8 cellular contexts compared by ENCODE assay signal in genomic region chr6:29705389-29706231, GRCh38. TPM values are rescaled to one million over a fixed set of nuclear protein-coding genes. Genes with fewer than 3 reads are reported as not detected.
A peak's percentile ranks its signal among the peaks of the same experiment; 100 is the strongest.
DNase-seq lines count a peak whose midpoint lies in the region; ATAC-seq and TF ChIP-seq lines count a peak whose summit lies in the region.

No MANE protein-coding gene starts in this region.

- intact Hi-C loops in dorsolateral prefrontal cortex (cut with DNase I): loop anchor here (2.0 to 5.0 kb wide), 3 partner anchors 47 to 129 kb away; no protein-coding TSS in a partner anchor

- no peak overlapping the region for H3K4me3 Mint-ChIP-seq in stimulated activated naive CD8-positive, alpha-beta T cell treated with anti-CD3 and anti-CD28 coated beads, Interleukin-15, Interleukin-2, amounts not matched to agents 100 ng/mL and 50 ng/mL, for 24 hours
- no peak overlapping the region for H3K4me3 Mint-ChIP-seq in stimulated activated naive CD8-positive, alpha-beta T cell treated with anti-CD3 and anti-CD28 coated beads, Interleukin-15, amount 100 ng/mL, for 72 hours
- no peak overlapping the region for H3K4me3 Mint-ChIP-seq in mesothelial cell of epicardium

- H3K9me3 Mint-ChIP-seq in stimulated activated naive CD8-positive, alpha-beta T cell treated with anti-CD3 and anti-CD28 coated beads, Interleukin-15, Interleukin-2, amounts not matched to agents 100 ng/mL and 50 ng/mL, for 24 hours: no peaks in the 10 kb centered on the region
- H3K9me3 Mint-ChIP-seq in stimulated activated naive CD8-positive, alpha-beta T cell treated with anti-CD3 and anti-CD28 coated beads, Interleukin-15, amount 100 ng/mL, for 72 hours: no peaks in the 10 kb centered on the region
- no peaks in the 10 kb centered on the region for H3K9me3 Mint-ChIP-seq in mesothelial cell of epicardium

- no peak overlapping the region for H3K27ac ChIP-seq in dorsolateral prefrontal cortex

- H3K4me3 ChIP-seq in dorsolateral prefrontal cortex: no peak overlapping the region

- H3K27me3 Mint-ChIP-seq in stimulated activated naive CD8-positive, alpha-beta T cell treated with anti-CD3 and anti-CD28 coated beads, Interleukin-15, Interleukin-2, amounts not matched to agents 100 ng/mL and 50 ng/mL, for 24 hours: peaks cover 7% of the 10 kb centered on the region
- H3K27me3 Mint-ChIP-seq in stimulated activated naive CD8-positive, alpha-beta T cell treated with anti-CD3 and anti-CD28 coated beads, Interleukin-15, amount 100 ng/mL, for 72 hours: peaks cover 17% of the 10 kb centered on the region
- peaks cover 86% of the 10 kb centered on the region for H3K27me3 Mint-ChIP-seq in mesothelial cell of epicardium (ENCODE audit: low read depth)

- H3K4me1 Mint-ChIP-seq in stimulated activated naive CD8-positive, alpha-beta T cell treated with anti-CD3 and anti-CD28 coated beads, Interleukin-15, Interleukin-2, amounts not matched to agents 100 ng/mL and 50 ng/mL, for 24 hours (ENCODE audit: low read depth): peaks cover 53% of the 10 kb centered on the region
- peaks cover 65% of the 10 kb centered on the region for H3K4me1 Mint-ChIP-seq in stimulated activated naive CD8-positive, alpha-beta T cell treated with anti-CD3 and anti-CD28 coated beads, Interleukin-15, amount 100 ng/mL, for 72 hours
- H3K4me1 Mint-ChIP-seq in mesothelial cell of epicardium: no peaks in the 10 kb centered on the region

- TF ChIP-seq CTCF in dorsolateral prefrontal cortex (IDR thresholded peaks at IDR 0.05 in 54 of 56, conservative IDR thresholded peaks at IDR 0.05 in 2 of 56; ENCODE audit: low read depth in 1 of 56, partially characterized antibody in 56 of 56) (peak in 55 of 56 donors; percentile 29 to 86 (median 71)), mesothelial cell of epicardium (IDR thresholded peaks at IDR 0.05; ENCODE audit: unreplicated experiment) (peak; percentile 37)

- no peaks in the 10 kb centered on the region for H3K36me3 Mint-ChIP-seq in stimulated activated naive CD8-positive, alpha-beta T cell treated with anti-CD3 and anti-CD28 coated beads, Interleukin-15, Interleukin-2, amounts not matched to agents 100 ng/mL and 50 ng/mL, for 24 hours (ENCODE audit: low read depth)
- H3K36me3 Mint-ChIP-seq in mesothelial cell of epicardium: no peaks in the 10 kb centered on the region

- DNase-seq in stimulated activated naive CD8-positive, alpha-beta T cell treated with anti-CD3 and anti-CD28 coated beads, Interleukin-15, amount 100 ng/mL, for 72 hours: no peak
- DNase-seq in NCI-H460 (ENCODE audit: extremely low read depth, low read depth) (peak; percentile 61), dorsolateral prefrontal cortex (peak in 2 of 10 donors; percentile 37 to 45), mesothelial cell of epicardium (ENCODE audit: low spot score in 2 of 2, unreplicated experiment in 2 of 2) (no peak), T-helper 9 cell (no peak)

- H3K27ac Mint-ChIP-seq in stimulated activated naive CD8-positive, alpha-beta T cell treated with anti-CD3 and anti-CD28 coated beads, Interleukin-15, Interleukin-2, amounts not matched to agents 100 ng/mL and 50 ng/mL, for 24 hours: peak overlapping the region; percentile 34
- H3K27ac Mint-ChIP-seq in stimulated activated naive CD8-positive, alpha-beta T cell treated with anti-CD3 and anti-CD28 coated beads, Interleukin-15, amount 100 ng/mL, for 72 hours: peak overlapping the region in 1 of 2 donors; percentile 30
- H3K27ac Mint-ChIP-seq in mesothelial cell of epicardium: no peak overlapping the region

- no peak for ATAC-seq in stimulated activated naive CD8-positive, alpha-beta T cell treated with anti-CD3 and anti-CD28 coated beads, Interleukin-15, amount 100 ng/mL, for 72 hours
- ATAC-seq in GM21528 (IDR thresholded peaks at IDR 0.05; ENCODE audit: low FRiP score, unreplicated experiment): no peak
- ATAC-seq in activated CD4-positive, CD25-positive, alpha-beta regulatory T cell treated with anti-CD3 and anti-CD28 coated beads, Interleukin-2, amount 50 U/mL, for 24 hours: no peak

- H3K27me3 ChIP-seq in dorsolateral prefrontal cortex: peaks cover 0 to 37% (median 5%) of the 10 kb centered on the region in 45 donors

RNA-seq across cellular contexts. Expression of gene HLA-F, which starts 17.6 kb away (rescaled TPM):
- total RNA-seq in NCI-H460 (2014; rRNA removed; shearing (Covaris generic)): 17.7 and 18.5 TPM in 2 replicates
- 43.3 and 49.1 TPM in 2 replicates for polyA plus RNA-seq in NCI-H460 (2014; cell fraction: nucleus; rRNA removed)
- total RNA-seq in dorsolateral prefrontal cortex: 10 to 100 TPM in 118 of 120 experiments, 1 to 10 TPM in 2; 9.3 to 64.7 (median 26.2) TPM
- 2.0 to 2.5 TPM (median 2.1 TPM) in 3 replicates for total RNA-seq in mesothelial cell of epicardium

RNA-seq across cellular contexts. Expression of gene ZFP57, which starts 24.7 kb away (rescaled TPM):
- not detected in 2 replicates for total RNA-seq in NCI-H460 (2014; rRNA removed; shearing (Covaris generic))
- not detected in 2 replicates for polyA plus RNA-seq in NCI-H460 (2014; cell fraction: nucleus; rRNA removed)
- under 1 TPM in 16 of 120 experiments, not detected in 104; 0.24 to 0.82 (median 0.47) TPM for total RNA-seq in dorsolateral prefrontal cortex
- total RNA-seq in mesothelial cell of epicardium: 0.11 TPM in 2 of 3 replicates, not detected in the other

RNA-seq across cellular contexts. Expression of gene MOG, which starts 48.7 kb away (rescaled TPM):
- not detected in 2 replicates for total RNA-seq in NCI-H460 (2014; rRNA removed; shearing (Covaris generic))
- not detected in 2 replicates for polyA plus RNA-seq in NCI-H460 (2014; cell fraction: nucleus; rRNA removed)
- total RNA-seq in dorsolateral prefrontal cortex (100 to 1,000 TPM in 93 of 120 experiments, 10 to 100 TPM in 27; 23.2 to 788 (median 170) TPM), mesothelial cell of epicardium (0.65 to 1.4 TPM (median 0.82 TPM) in 3 replicates)

Comparison
In these comparisons a context has a peak if more than half of its experiments do, and no peak if none do; other contexts are left out.
1. RNA of gene MOG, which starts 48.7 kb away (total RNA-seq): 23.2 to 788 TPM in dorsolateral prefrontal cortex; 0.65 to 1.4 TPM in mesothelial cell of epicardium and not detected in NCI-H460; every median in the first group is over 10 times any median in the second.